In genomic region chr2:127193164-127193947, GRCh38 we compare ENCODE assay signal across 22 cellular contexts. TPM values are rescaled to one million over a fixed set of nuclear protein-coding genes. Genes with fewer than 3 reads are reported as not detected.
A peak's percentile ranks its signal among the peaks of the same experiment; 100 is the strongest.
DNase-seq lines count a peak whose midpoint lies in the region; ATAC-seq and TF ChIP-seq lines count a peak whose summit lies in the region.
"Had no signal": no experiment of that assay in that cellular context is flagged by ENCODE, and none has a peak within 500 bp of the region (broad histone marks: within the 10 kb centered on the region; RNA-seq: fewer than 3 reads in every experiment).

No MANE protein-coding gene starts in this region.

- peak overlapping the region; percentile 76 for H3K27ac Mint-ChIP-seq in WTC11
- H3K27ac Mint-ChIP-seq: dendritic cell treated with granulocyte-macrophage colony-stimulating factor and Interleukin-4, amounts not matched to agents 40 ng/mL and 50 ng/mL, for 4 days; stimulated activated naive B cell treated with anti-CD40 and anti-IgM and Interleukin-4, amounts not matched to agents 10 μg/mL and 1 μg/mL and 100 μg/mL, for 72 hours had no signal

- no peak for ATAC-seq in WTC11
- ATAC-seq in right cardiac atrium = peak; percentile 36 to 39
- ATAC-seq in HG03097 (IDR thresholded peaks at IDR 0.05; ENCODE audit: low FRiP score, unreplicated experiment) = no peak
- ATAC-seq: esophagus mucosa; stimulated activated naive B cell treated with anti-CD40 and anti-IgM and Interleukin-4, amounts not matched to agents 10 μg/mL and 1 μg/mL and 100 μg/mL, for 72 hours had no signal

- H3K27ac ChIP-seq in right cardiac atrium (ENCODE audit: low read length) (no peak overlapping the region), sigmoid colon (peak overlapping the region in 2 of 4 donors; percentile 23 to 56), transverse colon (peak overlapping the region in 2 of 4 donors; percentile 11 to 18)
- H3K27ac ChIP-seq: BLaER1, neutrophil had no signal

- peaks cover 15% of the 10 kb centered on the region; the same call in 1 of the 2 replicates for H3K9me3 Mint-ChIP-seq in WTC11
- H3K9me3 Mint-ChIP-seq: dendritic cell treated with granulocyte-macrophage colony-stimulating factor and Interleukin-4, amounts not matched to agents 40 ng/mL and 50 ng/mL, for 4 days had no signal

- H3K4me1 Mint-ChIP-seq in WTC11 = peaks cover 42% of the 10 kb centered on the region

- TF ChIP-seq POLR2A in sigmoid colon (IDR thresholded peaks at IDR 0.05) (no peak), transverse colon (IDR thresholded peaks at IDR 0.05) (no peak)

- no peaks in the 10 kb centered on the region for H3K36me3 ChIP-seq in sigmoid colon
- no peaks in the 10 kb centered on the region for H3K36me3 ChIP-seq in transverse colon
- H3K36me3 ChIP-seq: BLaER1, neutrophil had no signal

- H3K4me3 ChIP-seq in right cardiac atrium (ENCODE audit: low read length) = no peak overlapping the region
- no peak overlapping the region for H3K4me3 ChIP-seq in sigmoid colon
- no peak overlapping the region for H3K4me3 ChIP-seq in transverse colon
- H3K4me3 ChIP-seq: BLaER1 had no signal

- no peaks in the 10 kb centered on the region for H3K27me3 Mint-ChIP-seq in WTC11 (ENCODE audit: low read depth)

- H3K9me3 ChIP-seq in right cardiac atrium (ENCODE audit: control insufficient read depth, low read length) (no peaks in the 10 kb centered on the region), sigmoid colon (no peaks in the 10 kb centered on the region), transverse colon (no peaks in the 10 kb centered on the region)
- H3K9me3 ChIP-seq: neutrophil had no signal

- in situ Hi-C loops in transverse colon (cut with MboI; ENCODE audit: low pct_ligation_motif_present in 1 of 4, low pct_unique_long_range_greater_than_20kb in 1 of 4, low sequenced_read_pairs in 3 of 4) = no loop called here

- no peaks in the 10 kb centered on the region for H3K4me1 ChIP-seq in right cardiac atrium (ENCODE audit: control insufficient read depth, insufficient read depth, low read length)
- peaks cover 0 to 13% (median 9%) of the 10 kb centered on the region in 4 donors for H3K4me1 ChIP-seq in sigmoid colon
- peaks cover 0 to 10% (median 0%) of the 10 kb centered on the region in 4 donors for H3K4me1 ChIP-seq in transverse colon
- H3K4me1 ChIP-seq: BLaER1 had no signal

- no peak overlapping the region for H3K4me3 Mint-ChIP-seq in WTC11
- H3K4me3 Mint-ChIP-seq: dendritic cell treated with granulocyte-macrophage colony-stimulating factor and Interleukin-4, amounts not matched to agents 40 ng/mL and 50 ng/mL, for 4 days; stimulated activated naive B cell treated with anti-CD40 and anti-IgM and Interleukin-4, amounts not matched to agents 10 μg/mL and 1 μg/mL and 100 μg/mL, for 72 hours had no signal

- DNase-seq in GM03348 (ENCODE audit: low spot score) = peak; percentile 61
- no peak for DNase-seq in WTC11 (ENCODE audit: low spot score)
- DNase-seq in right cardiac atrium = peak in 1 of 3 donors; percentile 72
- DNase-seq in sigmoid colon = peak; percentile 67
- no peak for DNase-seq in transverse colon
- DNase-seq in C1 segment of cervical spinal cord (lab: John Stamatoyannopoulos, UW) = no peak
- DNase-seq in activated CD4-positive, alpha-beta T cell treated with anti-CD3 and anti-CD28 coated beads, Interleukin-2, amount 50 U/mL, for 48 hours = no peak
- DNase-seq: activated CD4-positive, alpha-beta T cell treated with anti-CD3 and anti-CD28 coated beads for 48 hours; activated T-cell treated with anti-CD3 and anti-CD28 coated beads, Interleukin-2, amount 50 U/mL, for 1 hour; H9; KG1; mesendoderm; NCI-H1417; SHP77; small intestine; stimulated activated naive B cell treated with anti-CD40 and anti-IgM and Interleukin-4, amounts not matched to agents 10 μg/mL and 1 μg/mL and 100 μg/mL, for 72 hours; T-helper 9 cell had no signal

- CTCF ChIA-PET in WTC11 (lab: Charles Lee) = interaction anchor here (1.0 to 1.1 kb wide), 2 partner anchors 77 to 87 kb away, joined by 3 read pairs; partner anchors contain the start of gene BIN1

- POLR2A ChIA-PET in WTC11 (lab: Charles Lee) = no interaction called here

- peaks cover 10% of the 10 kb centered on the region for H3K36me3 Mint-ChIP-seq in WTC11
- H3K36me3 Mint-ChIP-seq: stimulated activated naive B cell treated with anti-CD40 and anti-IgM and Interleukin-4, amounts not matched to agents 10 μg/mL and 1 μg/mL and 100 μg/mL, for 72 hours had no signal

- TF ChIP-seq CTCF in WTC11 (IDR thresholded peaks at IDR 0.05) = no peak
- no peak for TF ChIP-seq CTCF in sigmoid colon (IDR thresholded peaks at IDR 0.05)
- TF ChIP-seq CTCF in transverse colon (IDR thresholded peaks at IDR 0.05) = no peak

- no peaks in the 10 kb centered on the region for H3K27me3 ChIP-seq in right cardiac atrium (ENCODE audit: control insufficient read depth, insufficient read depth)
- no peaks in the 10 kb centered on the region for H3K27me3 ChIP-seq in sigmoid colon
- no peaks in the 10 kb centered on the region for H3K27me3 ChIP-seq in transverse colon
- H3K27me3 ChIP-seq: BLaER1, neutrophil had no signal

- WGBS in right cardiac atrium = 66% methylated on average over 26 of the region's 26 CpGs
- 61 to 78% methylated on average over 26 of the region's 26 CpGs for WGBS in sigmoid colon, 2 donors
- WGBS in transverse colon (ENCODE audit: low coverage in 1 of 2), 2 donors = 69 to 100% methylated on average over 5 to 26 of the region's 26 CpGs

- intact Hi-C loops in right cardiac atrium (cut with DNase I) = no loop called here
- intact Hi-C loops in sigmoid colon (cut with DNase I) = loop anchor here (10.0 kb wide), 1 partner anchor 291 kb away; no protein-coding TSS in a partner anchor
- intact Hi-C loops in transverse colon (cut with DNase I; ENCODE audit: low total_unique reads) = no loop called here

- TF ChIP-seq EP300 in sigmoid colon (IDR thresholded peaks at IDR 0.05) (no peak), transverse colon (IDR thresholded peaks at IDR 0.05; ENCODE audit: low read depth) (no peak)

TF ChIP-seq in WTC11, 78 proteins besides CTCF, POLR2A, EP300 and RAD21:
- TF ChIP-seq MYBL2 (CRISPR knock-in tag; IDR thresholded peaks at IDR 0.05) (no peak), NFE2L1 (CRISPR knock-in tag; IDR thresholded peaks at IDR 0.05) (no peak), ZNF281 (CRISPR knock-in tag; IDR thresholded peaks at IDR 0.05) (no peak), ZNF423 (CRISPR knock-in tag; IDR thresholded peaks at IDR 0.05) (no peak), TEAD4 (CRISPR knock-in tag; IDR thresholded peaks at IDR 0.05) (no peak), ZNF219 (CRISPR knock-in tag; IDR thresholded peaks at IDR 0.05; ENCODE audit: borderline replicate concordance) (no peak), FOXK1 (CRISPR knock-in tag; IDR thresholded peaks at IDR 0.05) (no peak), ZNF396 (CRISPR knock-in tag; IDR thresholded peaks at IDR 0.05; ENCODE audit: borderline replicate concordance) (no peak)
TF ChIP-seq in WTC11: peak in this region for 0.

RNA-seq across cellular contexts. Expression of gene CYP27C1, which starts 26.7 kb away (rescaled TPM):
- 2.1 to 2.9 TPM (median 2.4 TPM) in 3 replicates for total RNA-seq in WTC11 (2021)
- total RNA-seq in right cardiac atrium = under 1 TPM; 0.18 to 0.29 (median 0.24) TPM
- polyA plus RNA-seq in right cardiac atrium = 0.20 TPM
- total RNA-seq in sigmoid colon = under 1 TPM; 0.27 to 0.83 (median 0.52) TPM
- polyA plus RNA-seq in sigmoid colon = under 1 TPM in 2 of 3 donors, not detected in 1; 0.55 to 0.60 TPM
- total RNA-seq in transverse colon = under 1 TPM in 3 of 4 donors, not detected in 1; 0.14 to 0.64 (median 0.20) TPM

Comparison
In these comparisons a context has a peak if more than half of its experiments do, and no peak if none do; other contexts are left out.
1. DNase-seq: peak in GM03348 (single experiment) and sigmoid colon (single experiment); none in WTC11 (single experiment), transverse colon (single experiment), C1 segment of cervical spinal cord (0 of 14) and activated CD4-positive, alpha-beta T cell treated with anti-CD3 and anti-CD28 coated beads, Interleukin-2, amount 50 U/mL, for 48 hours (0 of 2).
2. ATAC-seq: peak in right cardiac atrium (2 of 2); none in WTC11 (single experiment) and HG03097 (single experiment).